15 cellular contexts compared by ENCODE assay signal in the genomic region with DNA sequence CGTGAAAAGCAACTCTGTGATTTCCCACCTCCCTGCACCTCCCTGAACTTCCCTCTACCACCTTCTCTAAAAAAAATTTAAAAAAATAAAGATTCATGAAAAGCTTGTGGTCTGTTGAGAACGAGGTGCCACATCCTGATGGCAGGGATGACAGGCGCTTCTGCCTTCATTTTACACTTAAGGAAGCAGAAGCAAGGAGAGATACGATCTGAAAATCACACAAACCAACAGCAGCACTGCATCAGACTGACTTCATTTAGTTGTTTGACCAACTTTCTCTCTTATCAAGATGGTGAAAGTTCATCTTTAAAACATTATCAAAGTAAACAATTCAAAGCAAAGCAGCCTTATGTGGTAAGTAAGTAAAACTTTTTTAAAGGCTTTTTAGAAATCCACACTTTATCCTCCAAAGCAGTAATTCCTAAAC. TPM values are rescaled to one million over a fixed set of nuclear protein-coding genes. Genes with fewer than 3 reads are reported as not detected.
DNase-seq lines count a peak whose midpoint lies in the region; ATAC-seq and TF ChIP-seq lines count a peak whose summit lies in the region.
"Had no signal": no experiment of that assay in that cellular context is flagged by ENCODE, and none has a peak within 500 bp of the region (broad histone marks: within the 10 kb centered on the region; RNA-seq: fewer than 3 reads in every experiment).

No MANE protein-coding gene starts in this region.

- H3K4me3 ChIP-seq in Caco-2 (ENCODE audit: low read depth, low read length) (peak overlapping the region; percentile 6; the same call in 1 of the 2 replicates), mucosa of descending colon (no peak overlapping the region)
- H3K4me3 ChIP-seq: coronary artery had no signal

- intact Hi-C loops in Caco-2 (cut with micrococcal nuclease; ENCODE audit: unreplicated experiment), result loop anchor here (1.0 kb wide), 6 partner anchors 16 to 77 kb away; partner anchors contain the start of genes MRPL44 and WDFY1
- intact Hi-C loops in activated CD8-positive, alpha-beta T cell treated with anti-CD3 and anti-CD28 coated beads for 36 hours (cut with micrococcal nuclease), result no loop called here
- intact Hi-C loops in mucosa of descending colon (cut with DNase I, micrococcal nuclease), result no loop called here

- no peaks in the 10 kb centered on the region for H3K9me3 Mint-ChIP-seq in Caco-2 (ENCODE audit: unreplicated experiment)
- H3K9me3 Mint-ChIP-seq in activated CD8-positive, alpha-beta T cell treated with anti-CD3 and anti-CD28 coated beads for 36 hours, result peaks cover 2% of the 10 kb centered on the region

- H3K4me3 Mint-ChIP-seq in Caco-2 (ENCODE audit: unreplicated experiment), result peak overlapping the region; percentile 85
- H3K4me3 Mint-ChIP-seq in activated CD8-positive, alpha-beta T cell treated with anti-CD3 and anti-CD28 coated beads for 36 hours, result no peak overlapping the region

- CTCF ChIA-PET in Caco-2 (lab: Charles Lee), result interaction anchor here (0.8 to 1.9 kb wide), 5 partner anchors 9 to 68 kb away, joined by 3 to 9 read pairs (median 7); no protein-coding TSS in a partner anchor
- CTCF ChIA-PET in activated CD8-positive, alpha-beta T cell treated with anti-CD3 and anti-CD28 coated beads for 36 hours (lab: Charles Lee), result interaction anchor here (1.0 to 1.3 kb wide), 3 partner anchors 20 to 72 kb away, joined by 3 to 5 read pairs (median 4); no protein-coding TSS in a partner anchor

- H3K9me3 ChIP-seq in Caco-2 (peaks cover 7% of the 10 kb centered on the region; the same call in 1 of the 2 replicates), mucosa of descending colon (peaks cover 5% of the 10 kb centered on the region)

- no peaks in the 10 kb centered on the region for H3K27me3 ChIP-seq in Caco-2 (replicated peaks; ENCODE audit: control insufficient read depth, insufficient read depth, low read length)

- no peaks in the 10 kb centered on the region for H3K27me3 Mint-ChIP-seq in Caco-2 (ENCODE audit: insufficient read depth, unreplicated experiment)
- no peaks in the 10 kb centered on the region for H3K27me3 Mint-ChIP-seq in activated CD8-positive, alpha-beta T cell treated with anti-CD3 and anti-CD28 coated beads for 36 hours

- H3K27ac Mint-ChIP-seq in Caco-2 (ENCODE audit: unreplicated experiment), result peak overlapping the region; percentile 99
- peak overlapping the region; percentile 63 for H3K27ac Mint-ChIP-seq in activated CD8-positive, alpha-beta T cell treated with anti-CD3 and anti-CD28 coated beads for 36 hours

- H3K4me1 ChIP-seq in Caco-2 (peaks cover 50% of the 10 kb centered on the region), mucosa of descending colon (ENCODE audit: low read depth) (peaks cover 24% of the 10 kb centered on the region)

- peaks cover 18% of the 10 kb centered on the region for H3K36me3 Mint-ChIP-seq in Caco-2 (ENCODE audit: insufficient read depth, unreplicated experiment)
- peaks cover 11% of the 10 kb centered on the region for H3K36me3 Mint-ChIP-seq in activated CD8-positive, alpha-beta T cell treated with anti-CD3 and anti-CD28 coated beads for 36 hours (ENCODE audit: low read depth)

- ATAC-seq in activated CD8-positive, alpha-beta T cell treated with anti-CD3 and anti-CD28 coated beads for 36 hours, result peak; percentile 80
- ATAC-seq in mucosa of descending colon, result peak; percentile 63
- ATAC-seq in GM19455 (IDR thresholded peaks at IDR 0.05; ENCODE audit: unreplicated experiment), result no peak
- ATAC-seq in GM19395 (IDR thresholded peaks at IDR 0.05; ENCODE audit: unreplicated experiment), result no peak
- no peak for ATAC-seq in GM19452 (IDR thresholded peaks at IDR 0.05; ENCODE audit: unreplicated experiment)

- peaks cover 33% of the 10 kb centered on the region for H3K4me1 Mint-ChIP-seq in Caco-2 (ENCODE audit: low read depth, unreplicated experiment)
- peaks cover 51% of the 10 kb centered on the region for H3K4me1 Mint-ChIP-seq in activated CD8-positive, alpha-beta T cell treated with anti-CD3 and anti-CD28 coated beads for 36 hours (ENCODE audit: low read depth)

- no TSS peak for BruUV-seq in Caco-2 (replicated peaks; lab: Mats Ljungman, UMichigan)

- DNase-seq in Caco-2, result peak in 1 of 2 experiments; percentile 53
- peak; percentile 41 for DNase-seq in HT-29 (ENCODE audit: low spot score)
- DNase-seq in activated CD8-positive, alpha-beta T cell treated with anti-CD3 and anti-CD28 coated beads for 36 hours, result peak; percentile 50
- no peak for DNase-seq in mucosa of descending colon
- no peak for DNase-seq in HuH-7.5 (ENCODE audit: low spot score)
- DNase-seq: activated CD8-positive, alpha-beta memory T cell treated with anti-CD3 and anti-CD28 coated beads, Interleukin-2, amount 50 U/mL, for 48 hours; DMS53; glutamatergic neuron; NCI-H2107; stimulated activated CD4-positive, alpha-beta T cell treated with anti-CD3 and anti-CD28 coated beads, Interleukin-12 subunit alpha, Interleukin-12 subunit beta, amount 100 ng/mL, for 4 hours; stimulated activated naive CD4-positive, alpha-beta T cell treated with Interleukin-2 at 50 U/mL for 16 hours had no signal

- 0 out of 2 replicates have a peak, but pooled peaks cover 1% of the 10 kb centered on the region for H3K36me3 ChIP-seq in Caco-2 (ENCODE audit: control insufficient read depth, insufficient read depth, low read length)
- no peaks in the 10 kb centered on the region for H3K36me3 ChIP-seq in mucosa of descending colon (ENCODE audit: low read depth)

- no peak for TF ChIP-seq CTCF in Caco-2 (IDR thresholded peaks at IDR 0.05; ENCODE audit: insufficient read depth in 1 of 2, low read depth in 1 of 2, low read length in 1 of 2, severe bottlenecking in 1 of 2, unreplicated experiment in 1 of 2)
- TF ChIP-seq CTCF in activated CD8-positive, alpha-beta T cell treated with anti-CD3 and anti-CD28 coated beads for 36 hours (IDR thresholded peaks at IDR 0.05), result no peak
- no peak for TF ChIP-seq CTCF in mucosa of descending colon (IDR thresholded peaks at IDR 0.05)

- POLR2A ChIA-PET in Caco-2 (lab: Charles Lee), result interaction anchor here (0.7 to 1.9 kb wide), 4 partner anchors 13 to 878 kb away, joined by 6 to 19 read pairs (median 12); no protein-coding TSS in a partner anchor
- POLR2A ChIA-PET in activated CD8-positive, alpha-beta T cell treated with anti-CD3 and anti-CD28 coated beads for 36 hours (lab: Charles Lee), result interaction anchor here (0.9 to 2.0 kb wide), 3 partner anchors 13 to 28 kb away, joined by 4 to 6 read pairs (median 4); partner anchors contain the start of gene MRPL44

RNA-seq across cellular contexts. Expression of gene WDFY1, which starts 15.5 kb away (rescaled TPM):
- total RNA-seq in Caco-2 (2022), result 110 and 123 TPM in 2 replicates
- total RNA-seq in HT-29 (2014; rRNA removed; shearing (Covaris generic)), result 56.0 and 77.7 TPM in 2 replicates
- 10 to 100 TPM; 20.8 to 23.1 TPM for total RNA-seq in activated CD8-positive, alpha-beta T cell treated with anti-CD3 and anti-CD28 coated beads for 36 hours
- total RNA-seq in mucosa of descending colon, result 10 to 100 TPM; 49.0 to 66.7 (median 65.8) TPM

RNA-seq across cellular contexts. Expression of gene MRPL44, which starts 27.7 kb away (rescaled TPM):
- total RNA-seq in Caco-2 (2022) (64.9 and 66.6 TPM in 2 replicates), mucosa of descending colon (10 to 100 TPM; 23.8 to 31.9 (median 27.6) TPM)
- total RNA-seq in HT-29 (2014; rRNA removed; shearing (Covaris generic)), result 23.1 and 24.4 TPM in 2 replicates
- total RNA-seq in activated CD8-positive, alpha-beta T cell treated with anti-CD3 and anti-CD28 coated beads for 36 hours, result 10 to 100 TPM; 37.8 to 40.4 TPM

Comparison
In these comparisons a context has a peak if more than half of its experiments do, and no peak if none do; other contexts are left out.
1. DNase-seq: peak in HT-29 (single experiment) and activated CD8-positive, alpha-beta T cell treated with anti-CD3 and anti-CD28 coated beads for 36 hours (single experiment); none in mucosa of descending colon (0 of 3) and HuH-7.5 (single experiment).
2. ATAC-seq: peak in activated CD8-positive, alpha-beta T cell treated with anti-CD3 and anti-CD28 coated beads for 36 hours (single experiment) and mucosa of descending colon (single experiment); none in GM19455 (single experiment), GM19395 (single experiment) and GM19452 (single experiment).